In genomic region chr15:70210538-70210937, GRCh38 we compare ENCODE assay signal across 22 cellular contexts.
DNase-seq lines count a peak whose midpoint lies in the region; ATAC-seq, FAIRE-seq and TF ChIP-seq lines count a peak whose summit lies in the region.
"Had no signal": no experiment of that assay in that cellular context is flagged by ENCODE, and none has a peak within 500 bp of the region (broad histone marks: within the 10 kb centered on the region; RNA-seq: fewer than 3 reads in every experiment).

No MANE protein-coding gene starts in this region.

- H3K27me3 ChIP-seq in GM12878 (replicated peaks in 1 of 2; ENCODE audit: control insufficient read depth in 2 of 2, insufficient read depth in 2 of 2, low read length in 1 of 2): no peaks in the 10 kb centered on the region; a peak in 2 of 4 replicates

- no peak overlapping the region for H3K27ac Mint-ChIP-seq in activated CD4-positive, alpha-beta T cell treated with anti-CD3 and anti-CD28 coated beads for 36 hours
- no peak overlapping the region for H3K27ac Mint-ChIP-seq in activated CD4-positive, alpha-beta T cell treated with anti-CD3 and anti-CD28 coated beads, Interleukin-2, amount 10 ng/mL, durations not matched to agents 7 days and 5 days

- H3K79me2 ChIP-seq in GM12878 (ENCODE audit: control insufficient read depth, insufficient read depth, low read length): no peaks in the 10 kb centered on the region

- FAIRE-seq in GM12878 (lab: Jason Lieb, UNC): no peak
- FAIRE-seq: D721Med, keratinocyte had no signal

- TF ChIP-seq POLR2A in GM12878 (IDR thresholded peaks at IDR 0.05; ENCODE audit: low read depth, low read length): no peak

- RAD21 ChIA-PET in GM12878 (lab: Charles Lee; ENCODE audit: unreplicated experiment): no interaction called here

- H4K20me1 ChIP-seq in GM12878 (ENCODE audit: control insufficient read depth, insufficient read depth): no peaks in the 10 kb centered on the region

- H3K4me1 ChIP-seq in GM12878 (ENCODE audit: control insufficient read depth, insufficient read depth, low read length): peaks cover 5% of the 10 kb centered on the region; the same call in 1 of the 2 replicates

- TF ChIP-seq RAD21 in Ishikawa (IDR thresholded peaks at IDR 0.05; ENCODE audit: low read depth) (peak; percentile 17; the same call in 1 of the 2 replicates), GM12878 (IDR thresholded peaks at IDR 0.05; ENCODE audit: insufficient read depth, low read depth, low read length) (peak; percentile 25; the same call in 1 of the 2 replicates)

- SMC1A ChIA-PET in GM12878 (lab: Charles Lee; ENCODE audit: uncharacterized antibody, unreplicated experiment): no interaction called here

- CTCF ChIA-PET in activated CD4-positive, alpha-beta T cell treated with anti-CD3 and anti-CD28 coated beads for 36 hours (lab: Charles Lee): no interaction called here
- CTCF ChIA-PET in activated CD4-positive, alpha-beta T cell treated with anti-CD3 and anti-CD28 coated beads, Interleukin-2, amount 10 ng/mL, durations not matched to agents 7 days and 5 days (lab: Charles Lee): no interaction called here
- CTCF ChIA-PET in GM12878 (lab: Yijun Ruan, JAX): no interaction called here

- DNase-seq in activated CD4-positive, alpha-beta T cell treated with anti-CD3 and anti-CD28 coated beads for 36 hours: peak; percentile 10
- no peak for DNase-seq in activated CD4-positive, alpha-beta T cell treated with anti-CD3 and anti-CD28 coated beads, Interleukin-2, amount 10 ng/mL, durations not matched to agents 7 days and 5 days
- DNase-seq in GM12878 (ENCODE audit: low read depth, low spot score): no peak
- peak; percentile 57 for DNase-seq in mesenteric fat pad (ENCODE audit: low spot score)
- DNase-seq in DMS 273 treated with DMSO at 0.1 percent for 48 hours (lab: John Stamatoyannopoulos, UW): no peak
- DNase-seq: activated CD4-positive, alpha-beta T cell treated with anti-CD3 and anti-CD28 coated beads for 48 hours; activated naive CD4-positive, alpha-beta T cell; activated T-cell treated with anti-CD3 and anti-CD28 coated beads for 4 hours; anterior cingulate cortex; GDM1; hypothalamus; mammary epithelial cell; NCI-H1436 treated with DMSO at 0.1 percent for 48 hours; NK-92 treated with Interleukin-12 subunit alpha and Interleukin-12 subunit beta, amount 100 ng/mL, for 24 hours; right cardiac atrium had no signal

- no peak overlapping the region for H3K4me3 Mint-ChIP-seq in activated CD4-positive, alpha-beta T cell treated with anti-CD3 and anti-CD28 coated beads for 36 hours
- no peak overlapping the region for H3K4me3 Mint-ChIP-seq in activated CD4-positive, alpha-beta T cell treated with anti-CD3 and anti-CD28 coated beads, Interleukin-2, amount 10 ng/mL, durations not matched to agents 7 days and 5 days

- no peak overlapping the region for H3K27ac ChIP-seq in GM12878 (ENCODE audit: control insufficient read depth, insufficient read depth)
- H3K27ac ChIP-seq: C4-2B, RWPE1 had no signal

- no peaks in the 10 kb centered on the region for H3K36me3 Mint-ChIP-seq in activated CD4-positive, alpha-beta T cell treated with anti-CD3 and anti-CD28 coated beads for 36 hours (ENCODE audit: low read depth)
- H3K36me3 Mint-ChIP-seq in activated CD4-positive, alpha-beta T cell treated with anti-CD3 and anti-CD28 coated beads, Interleukin-2, amount 10 ng/mL, durations not matched to agents 7 days and 5 days (ENCODE audit: low read depth): no peaks in the 10 kb centered on the region

- H3K36me3 ChIP-seq in GM12878 (ENCODE audit: control insufficient read depth in 2 of 2, insufficient read depth in 2 of 2, low read length in 1 of 2): no peaks in the 10 kb centered on the region

- H3K9ac ChIP-seq in GM12878 (ENCODE audit: control insufficient read depth, insufficient read depth, low read length): no peak overlapping the region

- POLR2A ChIA-PET in activated CD4-positive, alpha-beta T cell treated with anti-CD3 and anti-CD28 coated beads for 36 hours (lab: Charles Lee): no interaction called here
- POLR2A ChIA-PET in activated CD4-positive, alpha-beta T cell treated with anti-CD3 and anti-CD28 coated beads, Interleukin-2, amount 10 ng/mL, durations not matched to agents 7 days and 5 days (lab: Charles Lee): no interaction called here
- POLR2A ChIA-PET in GM12878 (lab: Charles Lee): no interaction called here

- WGBS in GM12878 (ENCODE audit: insufficient coverage, insufficient replicate concordance, low lambda C conversion rate, missing lambda C conversion rate): 45% methylated on average over 5 of the region's 5 CpGs

- H3K27me3 Mint-ChIP-seq in activated CD4-positive, alpha-beta T cell treated with anti-CD3 and anti-CD28 coated beads for 36 hours: no peaks in the 10 kb centered on the region
- peaks cover 9% of the 10 kb centered on the region for H3K27me3 Mint-ChIP-seq in activated CD4-positive, alpha-beta T cell treated with anti-CD3 and anti-CD28 coated beads, Interleukin-2, amount 10 ng/mL, durations not matched to agents 7 days and 5 days

- BruUV-seq in GM12878 (replicated peaks; lab: Mats Ljungman, UMichigan): no TSS peak

- TF ChIP-seq CTCF in GM12878 (IDR thresholded peaks at IDR 0.05 in 2 of 3, conservative IDR thresholded peaks at IDR 0.05 in 1 of 3; ENCODE audit: control insufficient read depth in 2 of 3, extremely low read depth in 1 of 3, insufficient read depth in 1 of 3, low read depth in 3 of 3, low read length in 3 of 3): peak; percentile 20 to 30 (median 28); a peak in 2 of 6 replicates

- no peak overlapping the region for H2AFZ ChIP-seq in GM12878 (ENCODE audit: control insufficient read depth, low read depth, low read length)

- TF ChIP-seq EP300 in Ishikawa (IDR thresholded peaks at IDR 0.05; ENCODE audit: borderline replicate concordance): no peak
- TF ChIP-seq EP300 in GM12878 (IDR thresholded peaks at IDR 0.05; ENCODE audit: borderline replicate concordance in 1 of 2, control insufficient read depth in 1 of 2, low read depth in 2 of 2, low read length in 2 of 2): no peak

- in situ Hi-C loops in GM12878 (cut with MboI): no loop called here

- no peaks in the 10 kb centered on the region for H3K4me1 Mint-ChIP-seq in activated CD4-positive, alpha-beta T cell treated with anti-CD3 and anti-CD28 coated beads for 36 hours
- no peaks in the 10 kb centered on the region for H3K4me1 Mint-ChIP-seq in activated CD4-positive, alpha-beta T cell treated with anti-CD3 and anti-CD28 coated beads, Interleukin-2, amount 10 ng/mL, durations not matched to agents 7 days and 5 days

- no peak for ATAC-seq in activated CD4-positive, alpha-beta T cell treated with anti-CD3 and anti-CD28 coated beads for 36 hours
- ATAC-seq in GM12878 (no peak), HG03097 (IDR thresholded peaks at IDR 0.05; ENCODE audit: low FRiP score, unreplicated experiment) (no peak), GM21786 (IDR thresholded peaks at IDR 0.05; ENCODE audit: unreplicated experiment) (no peak)
- ATAC-seq: right cardiac atrium had no signal

- no peak overlapping the region for H3K4me2 ChIP-seq in GM12878 (ENCODE audit: control insufficient read depth, insufficient read depth)

- H3K9me3 ChIP-seq in GM12878 (replicated peaks; ENCODE audit: control insufficient read depth, insufficient read depth, low read length): no peaks in the 10 kb centered on the region

- intact Hi-C loops in activated CD4-positive, alpha-beta T cell treated with anti-CD3 and anti-CD28 coated beads for 36 hours (cut with DNase I, micrococcal nuclease): no loop called here
- intact Hi-C loops in GM12878 (cut with micrococcal nuclease; ENCODE audit: unreplicated experiment): no loop called here

- no peak overlapping the region for H3K4me3 ChIP-seq in GM12878

- no peaks in the 10 kb centered on the region for H3K9me3 Mint-ChIP-seq in activated CD4-positive, alpha-beta T cell treated with anti-CD3 and anti-CD28 coated beads for 36 hours (ENCODE audit: low read depth)
- no peaks in the 10 kb centered on the region for H3K9me3 Mint-ChIP-seq in activated CD4-positive, alpha-beta T cell treated with anti-CD3 and anti-CD28 coated beads, Interleukin-2, amount 10 ng/mL, durations not matched to agents 7 days and 5 days

TF ChIP-seq in Ishikawa, 13 proteins besides CTCF, POLR2A, EP300 and RAD21 (continues in another document):
- TF ChIP-seq EGR1 (IDR thresholded peaks at IDR 0.05) (no peak), YY1 (IDR thresholded peaks at IDR 0.05; ENCODE audit: low read depth) (no peak), TAF1 (IDR thresholded peaks at IDR 0.05; ENCODE audit: low read depth) (no peak), USF1 (IDR thresholded peaks at IDR 0.05) (no peak), ZBTB7A (IDR thresholded peaks at IDR 0.05; ENCODE audit: low read depth) (no peak), MAX (IDR thresholded peaks at IDR 0.05) (no peak), CEBPB (IDR thresholded peaks at IDR 0.05) (no peak), NFIC (IDR thresholded peaks at IDR 0.05) (no peak)

TF ChIP-seq in GM12878, 131 proteins besides CTCF, POLR2A, EP300 and RAD21:
- TF ChIP-seq ZSCAN29 (IDR thresholded peaks at IDR 0.05) (no peak), SMC3 (IDR thresholded peaks at IDR 0.05; ENCODE audit: borderline replicate concordance, low read length) (peak; percentile 37; the same call in 1 of the 2 replicates)

Comparison
In these comparisons a context has a peak if more than half of its experiments do, and no peak if none do; other contexts are left out.
1. DNase-seq: peak in activated CD4-positive, alpha-beta T cell treated with anti-CD3 and anti-CD28 coated beads for 36 hours (single experiment) and mesenteric fat pad (single experiment); none in activated CD4-positive, alpha-beta T cell treated with anti-CD3 and anti-CD28 coated beads, Interleukin-2, amount 10 ng/mL, durations not matched to agents 7 days and 5 days (single experiment), GM12878 (single experiment) and DMS 273 treated with DMSO at 0.1 percent for 48 hours (single experiment).